Comparison of ENCODE assay signal across 8 cellular contexts in genomic region chr4:98658287-98659105, GRCh38. TPM values are rescaled to one million over a fixed set of nuclear protein-coding genes. Genes with fewer than 3 reads are reported as not detected.
DNase-seq lines count a peak whose midpoint lies in the region; ATAC-seq and TF ChIP-seq lines count a peak whose summit lies in the region.

Gene TSPAN5 (minus strand): TSS chr4:98658611.

- H3K9ac ChIP-seq in KMS-11 (peak within 1 kb of the TSS; percentile 55), SU-DHL-6 (ENCODE audit: low read length) (peak within 1 kb of the TSS; percentile 50)

- peak within 1 kb of the TSS; percentile 42 for H3K27ac ChIP-seq in KMS-11
- no peak within 1 kb of the TSS for H3K27ac ChIP-seq in SU-DHL-6 (ENCODE audit: low read depth, low read length)
- H3K27ac ChIP-seq in osteoblast (ENCODE audit: low read depth, low read length) = peak within 1 kb of the TSS; percentile 61
- peak within 1 kb of the TSS; percentile 88 for H3K27ac ChIP-seq in temporal lobe (ENCODE audit: low read depth, low read length)

- no peak within 1 kb of the TSS for H3K4me3 ChIP-seq in KMS-11 (IDR thresholded peaks at IDR 0.05; ENCODE audit: insufficient read depth, low read depth, low read length)
- peak within 1 kb of the TSS; percentile 52 for H3K4me3 ChIP-seq in SU-DHL-6 (ENCODE audit: insufficient read depth, low read length, poor library complexity, severe bottlenecking)
- peak within 1 kb of the TSS; percentile 75 for H3K4me3 ChIP-seq in osteoblast (ENCODE audit: insufficient read depth, low read length)

- H2AFZ ChIP-seq in KMS-11 (ENCODE audit: low read depth) = peak within 1 kb of the TSS; percentile 85
- H2AFZ ChIP-seq in SU-DHL-6 (ENCODE audit: low read depth, low read length, severe bottlenecking) = peak within 1 kb of the TSS; percentile 54
- peak within 1 kb of the TSS; percentile 91 for H2AFZ ChIP-seq in osteoblast (ENCODE audit: low read length)

- no peaks in the 10 kb centered on the region for H3K9me3 ChIP-seq in SU-DHL-6 (ENCODE audit: insufficient read depth, low read length)
- no peaks in the 10 kb centered on the region for H3K9me3 ChIP-seq in osteoblast (ENCODE audit: low read depth, low read length)

- H3K36me3 ChIP-seq in KMS-11 (ENCODE audit: insufficient read depth) (no peaks in the 10 kb centered on the region), SU-DHL-6 (ENCODE audit: low read length) (no peaks in the 10 kb centered on the region), osteoblast (ENCODE audit: insufficient read depth, low read length) (no peaks in the 10 kb centered on the region)

- H3F3A ChIP-seq in SU-DHL-6 (ENCODE audit: insufficient read depth) = no peaks in the 10 kb centered on the region

- peaks cover 35% of the 10 kb centered on the region; the same call in 1 of the 2 replicates for H3K79me2 ChIP-seq in KMS-11 (ENCODE audit: insufficient read depth, low read depth)
- H3K79me2 ChIP-seq in SU-DHL-6 (ENCODE audit: insufficient read depth, low read length) = no peaks in the 10 kb centered on the region
- H3K79me2 ChIP-seq in osteoblast (ENCODE audit: insufficient read depth, low read length) = peaks cover 34% of the 10 kb centered on the region

- DNase-seq in Daoy (ENCODE audit: low read depth) = peak; percentile 85
- peak; percentile 76 to 82 for DNase-seq in activated naive CD4-positive, alpha-beta T cell treated with anti-CD3 and anti-CD28 coated beads, Interleukin-2, amount 50 U/mL, for 72 hours (ENCODE audit: low spot score in 2 of 2)
- DNase-seq in glomerular visceral epithelial cell (ENCODE audit: extremely low spot score) = peak; percentile 90
- DNase-seq in osteoblast (ENCODE audit: insufficient read length, low spot score, missing footprints) = peak; percentile 96

- peak; percentile 68 for ATAC-seq in GM21786 (IDR thresholded peaks at IDR 0.05; ENCODE audit: unreplicated experiment)
- peak; percentile 57 to 65 for ATAC-seq in activated naive CD4-positive, alpha-beta T cell treated with anti-CD3 and anti-CD28 coated beads, Interleukin-2, amount 50 U/mL, for 72 hours

- H3K27me3 ChIP-seq in KMS-11 (ENCODE audit: insufficient read depth, low read depth) (no peaks in the 10 kb centered on the region), SU-DHL-6 (ENCODE audit: low read length) (no peaks in the 10 kb centered on the region), osteoblast (ENCODE audit: insufficient read depth, low read length) (no peaks in the 10 kb centered on the region)

- H3K9me2 ChIP-seq in SU-DHL-6 (replicated peaks; ENCODE audit: insufficient read depth, low read length) = no peaks in the 10 kb centered on the region

- H3K36me3 Mint-ChIP-seq in activated naive CD4-positive, alpha-beta T cell treated with anti-CD3 and anti-CD28 coated beads, Interleukin-2, amount 50 U/mL, for 72 hours = peaks cover 18 to 27% of the 10 kb centered on the region in 2 donors

- no peaks in the 10 kb centered on the region for H3K9me3 Mint-ChIP-seq in activated naive CD4-positive, alpha-beta T cell treated with anti-CD3 and anti-CD28 coated beads, Interleukin-2, amount 50 U/mL, for 72 hours

- H4K20me1 ChIP-seq in KMS-11 (ENCODE audit: insufficient read depth) (no peaks in the 10 kb centered on the region), SU-DHL-6 (ENCODE audit: low read depth, low read length) (no peaks in the 10 kb centered on the region), osteoblast (ENCODE audit: insufficient read depth, low read length) (no peaks in the 10 kb centered on the region)

- H3K27ac Mint-ChIP-seq in activated naive CD4-positive, alpha-beta T cell treated with anti-CD3 and anti-CD28 coated beads, Interleukin-2, amount 50 U/mL, for 72 hours = peak within 1 kb of the TSS; percentile 81 to 88

- TF ChIP-seq CTCF in KMS-11 (conservative IDR thresholded peaks at IDR 0.05; ENCODE audit: low read depth, low read length) (no peak), SU-DHL-6 (IDR thresholded peaks at IDR 0.05; ENCODE audit: insufficient read depth, low read length, poor library complexity, severe bottlenecking) (no peak), osteoblast (IDR thresholded peaks at IDR 0.05; ENCODE audit: extremely low read depth, low read depth, low read length) (no peak)

- H3K4me1 ChIP-seq in KMS-11 (ENCODE audit: low read depth, poor library complexity, severe bottlenecking) (peaks cover 62% of the 10 kb centered on the region), osteoblast (ENCODE audit: insufficient read depth, low read length) (peaks cover 48% of the 10 kb centered on the region)

- H3K4me2 ChIP-seq in KMS-11 (peak within 1 kb of the TSS; percentile 91), SU-DHL-6 (ENCODE audit: low read depth, low read length, poor library complexity, severe bottlenecking) (peak within 1 kb of the TSS; percentile 81), osteoblast (ENCODE audit: insufficient read depth, low read length) (peak within 1 kb of the TSS; percentile 90)

RNA-seq across cellular contexts. Expression of gene TSPAN5, which starts in this region (rescaled TPM):
- 13.4 and 13.6 TPM in 2 replicates for total RNA-seq in Daoy (2014; rRNA removed; shearing (Covaris generic))
- total RNA-seq in activated naive CD4-positive, alpha-beta T cell treated with anti-CD3 and anti-CD28 coated beads, Interleukin-2, amount 50 U/mL, for 72 hours = 10 to 100 TPM; 11.0 to 26.7 TPM
- total RNA-seq in osteoblast = 36.9 and 41.8 TPM in 2 replicates
- 112 TPM for total RNA-seq in temporal lobe
